ENCODE assay signal across 36 cellular contexts in genomic region chr7:144629598-144629997, GRCh38.
DNase-seq lines count a peak whose midpoint lies in the region; ATAC-seq, FAIRE-seq and TF ChIP-seq lines count a peak whose summit lies in the region.
"Had no signal": no experiment of that assay in that cellular context is flagged by ENCODE, and none has a peak within 500 bp of the region (broad histone marks: within the 10 kb centered on the region; RNA-seq: fewer than 3 reads in every experiment).

No MANE protein-coding gene starts in this region.

- BruUV-seq in HepG2 (replicated peaks; lab: Mats Ljungman, UMichigan) (no TSS peak), Caco-2 (replicated peaks; lab: Mats Ljungman, UMichigan) (no TSS peak)

- DNase-seq in HepG2 (ENCODE audit: low spot score) (no peak), endodermal cell (no peak), left lobe of liver (ENCODE audit: low spot score) (peak; percentile 52), right lobe of liver (peak in 2 of 3 donors; percentile 51 to 64), DMS 273 (lab: John Stamatoyannopoulos, UW; ENCODE audit: unreplicated experiment) (no peak), CD1c-positive myeloid dendritic cell (ENCODE audit: extremely low spot score) (no peak), Caco-2 (no peak)
- DNase-seq: 8988T; ACHN; AML-193; BE2C; C1 segment of cervical spinal cord; Calu3; CD4-positive, alpha-beta memory T cell; CD4-positive, alpha-beta T cell; CD4-positive, CD25-positive, alpha-beta regulatory T cell; CD8-positive, alpha-beta memory T cell; CD8-positive, alpha-beta T cell; COR-L47; DMS 273 treated with DMSO at 0.1 percent for 48 hours; DMS153; DMS79; DMS79 treated with DMSO at 0.1 percent for 48 hours; DND-41; EL had no signal

- H3K4me2 ChIP-seq in HepG2 (ENCODE audit: low read depth, low read length): no peak overlapping the region
- H3K4me2 ChIP-seq: A549; BLaER1; BLaER1 treated with 17β-estradiol and CSF1 and Interleukin-3, amounts not matched to agents 10 nM and 100 nM had no signal

- H3K27me3 Mint-ChIP-seq in endodermal cell (ENCODE audit: insufficient read depth) (no peaks in the 10 kb centered on the region), Caco-2 (ENCODE audit: insufficient read depth, unreplicated experiment) (no peaks in the 10 kb centered on the region)
- H3K27me3 Mint-ChIP-seq: B cell; CD4-positive, alpha-beta memory T cell; CD4-positive, alpha-beta T cell; CD4-positive, CD25-positive, alpha-beta regulatory T cell; CD8-positive, alpha-beta memory T cell had no signal

- H3K36me3 ChIP-seq in liver (ENCODE audit: control insufficient read depth in 4 of 4, insufficient read depth in 3 of 4, low read depth in 1 of 4, low read length in 3 of 4): no peaks in the 10 kb centered on the region
- no peaks in the 10 kb centered on the region for H3K36me3 ChIP-seq in HepG2 (replicated peaks in 1 of 2; ENCODE audit: control insufficient read depth in 1 of 2, insufficient read depth in 2 of 2, low read length in 2 of 2)
- peaks cover 9% of the 10 kb centered on the region for H3K36me3 ChIP-seq in endodermal cell (ENCODE audit: control insufficient read depth, insufficient read depth, low read length)
- H3K36me3 ChIP-seq in right lobe of liver: no peaks in the 10 kb centered on the region
- H3K36me3 ChIP-seq in Caco-2 (ENCODE audit: control insufficient read depth, insufficient read depth, low read length): no peaks in the 10 kb centered on the region; the same call in 1 of the 2 replicates
- H3K36me3 ChIP-seq: BE2C; BLaER1; BLaER1 treated with 17β-estradiol and CSF1 and Interleukin-3, amounts not matched to agents 10 nM and 100 nM had no signal

- peaks cover 31% of the 10 kb centered on the region for H3K9me3 Mint-ChIP-seq in endodermal cell
- H3K9me3 Mint-ChIP-seq in Caco-2 (ENCODE audit: unreplicated experiment): no peaks in the 10 kb centered on the region

- H3K27ac Mint-ChIP-seq in endodermal cell (no peak overlapping the region), Caco-2 (ENCODE audit: unreplicated experiment) (no peak overlapping the region)
- H3K27ac Mint-ChIP-seq: B cell; CD14-positive monocyte; CD4-positive, alpha-beta memory T cell; CD4-positive, alpha-beta T cell; CD4-positive, CD25-positive, alpha-beta regulatory T cell; CD8-positive, alpha-beta T cell had no signal

- H3K4me3 Mint-ChIP-seq in endodermal cell: no peak overlapping the region
- no peak overlapping the region for H3K4me3 Mint-ChIP-seq in Caco-2 (ENCODE audit: unreplicated experiment)
- H3K4me3 Mint-ChIP-seq: B cell; CD14-positive monocyte; CD4-positive, alpha-beta T cell; CD4-positive, CD25-positive, alpha-beta regulatory T cell; CD8-positive, alpha-beta memory T cell; CD8-positive, alpha-beta T cell had no signal

- H3K4me3 ChIP-seq in liver (ENCODE audit: low read depth in 1 of 3, low read length in 3 of 3) (no peak overlapping the region), HepG2 (replicated peaks in 1 of 3; ENCODE audit: insufficient read depth in 1 of 3, low read depth in 2 of 3, low read length in 3 of 3) (no peak overlapping the region), endodermal cell (ENCODE audit: low read length) (peak overlapping the region; percentile 63), right lobe of liver (no peak overlapping the region), Caco-2 (ENCODE audit: low read depth, low read length) (no peak overlapping the region)
- H3K4me3 ChIP-seq: A549; BLaER1; BLaER1 treated with 17β-estradiol and CSF1 and Interleukin-3, amounts not matched to agents 10 nM and 100 nM had no signal

- H3K36me3 Mint-ChIP-seq in endodermal cell (ENCODE audit: low read depth) (peaks cover 22% of the 10 kb centered on the region), Caco-2 (ENCODE audit: insufficient read depth, unreplicated experiment) (peaks cover 22% of the 10 kb centered on the region)
- H3K36me3 Mint-ChIP-seq: CD14-positive monocyte had no signal

- ATAC-seq in HepG2 (no peak), left lobe of liver (peak; percentile 69), right lobe of liver (peak in 2 of 4 donors; percentile 25 to 87)
- ATAC-seq: A549; CD8-positive, alpha-beta T cell had no signal

- in situ Hi-C loops in HepG2 (cut with HindIII; ENCODE audit: extremely low pct_ligation_motif_present, low pct_unique_long_range_greater_than_20kb): no loop called here

- no peaks in the 10 kb centered on the region for H4K20me1 ChIP-seq in HepG2 (ENCODE audit: insufficient read depth, low read length)
- H4K20me1 ChIP-seq: BLaER1; BLaER1 treated with 17β-estradiol and CSF1 and Interleukin-3, amounts not matched to agents 10 nM and 100 nM had no signal

- H3K4me1 ChIP-seq in liver (ENCODE audit: control insufficient read depth in 4 of 4, insufficient read depth in 4 of 4, low read length in 3 of 4): no peaks in the 10 kb centered on the region
- H3K4me1 ChIP-seq in HepG2 (ENCODE audit: insufficient read depth, low read length): no peaks in the 10 kb centered on the region
- H3K4me1 ChIP-seq in endodermal cell (ENCODE audit: control insufficient read depth, insufficient read depth, low read length): no peaks in the 10 kb centered on the region
- no peaks in the 10 kb centered on the region for H3K4me1 ChIP-seq in right lobe of liver
- no peaks in the 10 kb centered on the region for H3K4me1 ChIP-seq in Caco-2
- H3K4me1 ChIP-seq: A549, BE2C, BLaER1 had no signal

- H2AFZ ChIP-seq in HepG2 (ENCODE audit: low read length): no peak overlapping the region

- H3K79me2 ChIP-seq in HepG2 (ENCODE audit: insufficient read depth, low read length): no peaks in the 10 kb centered on the region

- TF ChIP-seq CTCF in liver (IDR thresholded peaks at IDR 0.05; ENCODE audit: low read depth, low read length, missing input control) (no peak), HepG2 (CRISPR knock-in tag; IDR thresholded peaks at IDR 0.05) (no peak), endodermal cell (conservative IDR thresholded peaks at IDR 0.05) (no peak), right lobe of liver (IDR thresholded peaks at IDR 0.05) (no peak), Caco-2 (IDR thresholded peaks at IDR 0.05; ENCODE audit: insufficient read depth in 1 of 2, low read depth in 1 of 2, low read length in 1 of 2, severe bottlenecking in 1 of 2, unreplicated experiment in 1 of 2) (no peak)

- FAIRE-seq in HepG2 (lab: Jason Lieb, UNC): no peak
- FAIRE-seq: A204.1, A549, D721Med, G401.6 had no signal

- TF ChIP-seq RAD21 in liver (IDR thresholded peaks at IDR 0.05): no peak
- TF ChIP-seq RAD21 in HepG2 (CRISPR knock-in tag; IDR thresholded peaks at IDR 0.05): no peak

- intact Hi-C loops in HepG2 (cut with micrococcal nuclease; ENCODE audit: unreplicated experiment): no loop called here
- intact Hi-C loops in right lobe of liver (cut with DNase I): no loop called here
- intact Hi-C loops in Caco-2 (cut with micrococcal nuclease; ENCODE audit: unreplicated experiment): no loop called here

- POLR2A ChIA-PET in HepG2 (lab: Yijun Ruan, JAX): no interaction called here
- POLR2A ChIA-PET in Caco-2 (lab: Charles Lee): no interaction called here

- H3K27me3 ChIP-seq in liver (ENCODE audit: control insufficient read depth in 4 of 4, insufficient read depth in 4 of 4, low read length in 3 of 4) (no peaks in the 10 kb centered on the region), HepG2 (ENCODE audit: control insufficient read depth in 1 of 2, insufficient read depth in 2 of 2, low read length in 2 of 2) (no peaks in the 10 kb centered on the region), endodermal cell (ENCODE audit: control insufficient read depth, insufficient read depth, low read length, poor library complexity, severe bottlenecking) (no peaks in the 10 kb centered on the region), right lobe of liver (no peaks in the 10 kb centered on the region), Caco-2 (replicated peaks; ENCODE audit: control insufficient read depth, insufficient read depth, low read length) (no peaks in the 10 kb centered on the region)
- H3K27me3 ChIP-seq: BE2C; BLaER1; BLaER1 treated with 17β-estradiol and CSF1 and Interleukin-3, amounts not matched to agents 10 nM and 100 nM had no signal

- H3K4me1 Mint-ChIP-seq in endodermal cell (peaks cover 7% of the 10 kb centered on the region), Caco-2 (ENCODE audit: low read depth, unreplicated experiment) (no peaks in the 10 kb centered on the region)
- H3K4me1 Mint-ChIP-seq: CD8-positive, alpha-beta memory T cell had no signal

- H3K9ac ChIP-seq in liver (ENCODE audit: low read depth in 1 of 2, low read length in 2 of 2): no peak overlapping the region
- H3K9ac ChIP-seq in HepG2 (ENCODE audit: insufficient read depth, low read depth, low read length): no peak overlapping the region
- H3K9ac ChIP-seq in endodermal cell (ENCODE audit: extremely low read depth, low read length, poor library complexity, severe bottlenecking): no peak overlapping the region
- H3K9ac ChIP-seq: BLaER1; BLaER1 treated with 17β-estradiol and CSF1 and Interleukin-3, amounts not matched to agents 10 nM and 100 nM had no signal

- H3K27ac ChIP-seq in liver (ENCODE audit: low read depth in 1 of 2, low read length in 2 of 2) (no peak overlapping the region), HepG2 (ENCODE audit: extremely low read length, insufficient read depth, low read length) (no peak overlapping the region), endodermal cell (ENCODE audit: low read depth, low read length) (no peak overlapping the region), right lobe of liver (no peak overlapping the region)
- H3K27ac ChIP-seq: 22Rv1, A549, BLaER1, C4-2B had no signal

- TF ChIP-seq POLR2A in HepG2 (IDR thresholded peaks at IDR 0.05; ENCODE audit: insufficient read depth in 1 of 2, low read depth in 2 of 2, low read length in 2 of 2) (no peak), right lobe of liver (IDR thresholded peaks at IDR 0.05) (no peak)

- TF ChIP-seq EP300 in HepG2 (IDR thresholded peaks at IDR 0.05; ENCODE audit: low read depth in 2 of 2, low read length in 2 of 2) (no peak), HepG2 (CRISPR knock-in tag; IDR thresholded peaks at IDR 0.05; ENCODE audit: borderline replicate concordance) (no peak)

- H3K9me3 ChIP-seq in liver (ENCODE audit: control insufficient read depth in 4 of 4, low read length in 3 of 4): no peaks in the 10 kb centered on the region
- peaks cover 9% of the 10 kb centered on the region; the same call in 1 of the 2 replicates for H3K9me3 ChIP-seq in HepG2 (ENCODE audit: low read length)
- H3K9me3 ChIP-seq in endodermal cell (ENCODE audit: control insufficient read depth, low read length): peaks cover 48% of the 10 kb centered on the region
- no peaks in the 10 kb centered on the region for H3K9me3 ChIP-seq in right lobe of liver
- peaks cover 3% of the 10 kb centered on the region; the same call in 1 of the 2 replicates for H3K9me3 ChIP-seq in Caco-2
- H3K9me3 ChIP-seq: A549, BE2C had no signal

- CTCF ChIA-PET in HepG2 (lab: Yijun Ruan, JAX; ENCODE audit: low intra/inter-chr PET ratio, low total read pairs) (no interaction called here), Caco-2 (lab: Charles Lee) (no interaction called here)

TF ChIP-seq in liver, 16 proteins besides CTCF, POLR2A, EP300 and RAD21 (continues in another document):
- peak in 1 of 2 donors; percentile 6 for TF ChIP-seq RXRA (IDR thresholded peaks at IDR 0.05)
- peak; percentile 27 for TF ChIP-seq NR2F2 (IDR thresholded peaks at IDR 0.05)
- TF ChIP-seq HNF4A (conservative IDR thresholded peaks at IDR 0.05): peak; percentile 40 to 70

TF ChIP-seq in HepG2, 621 proteins besides CTCF, POLR2A, EP300 and RAD21 (continues in another document):
- TF ChIP-seq KDM6A (CRISPR knock-in tag; IDR thresholded peaks at IDR 0.05; ENCODE audit: low read depth) (no peak), ZEB1 (IDR thresholded peaks at IDR 0.05; ENCODE audit: insufficient replicate concordance, low read depth) (no peak)

Comparison
In these comparisons a context has a peak if more than half of its experiments do, and no peak if none do; other contexts are left out.
1. DNase-seq: peak in left lobe of liver (single experiment) and right lobe of liver (2 of 3); none in HepG2 (single experiment), endodermal cell (single experiment), DMS 273 (single experiment), CD1c-positive myeloid dendritic cell (single experiment) and Caco-2 (0 of 2).